In genomic region chr6:363909-364308, GRCh38 we compare ENCODE assay signal across 24 cellular contexts. TPM values are rescaled to one million over a fixed set of nuclear protein-coding genes. Genes with fewer than 3 reads are reported as not detected.
A peak's percentile ranks its signal among the peaks of the same experiment; 100 is the strongest.
DNase-seq lines count a peak whose midpoint lies in the region; ATAC-seq and TF ChIP-seq lines count a peak whose summit lies in the region.
"Had no signal": no experiment of that assay in that cellular context is flagged by ENCODE, and none has a peak within 500 bp of the region (broad histone marks: within the 10 kb centered on the region; RNA-seq: fewer than 3 reads in every experiment).

No MANE protein-coding gene starts in this region.

- no peak overlapping the region for H3K23ac ChIP-seq in trophoblast cell (ENCODE audit: low read length)

- H3K9ac ChIP-seq in BLaER1 = no peak overlapping the region
- H3K9ac ChIP-seq in trophoblast cell (ENCODE audit: low read length) = no peak overlapping the region

- no peak overlapping the region for H3K14ac ChIP-seq in trophoblast cell (ENCODE audit: low read length)

- CTCF ChIA-PET in OCI-LY7 (lab: Charles Lee; ENCODE audit: unreplicated experiment) = interaction anchor here (1.1 to 2.3 kb wide), 2 partner anchors 7 to 41 kb away, joined by 3 to 5 read pairs; no protein-coding TSS in a partner anchor
- CTCF ChIA-PET in activated CD8-positive, alpha-beta T cell treated with anti-CD3 and anti-CD28 coated beads, Interleukin-2, amount 10 ng/mL, durations not matched to agents 7 days and 5 days (lab: Charles Lee) = interaction anchor here (1.3 kb wide), 1 partner anchor 13 kb away, joined by 3 read pairs; no protein-coding TSS in a partner anchor

- H4K8ac ChIP-seq in trophoblast cell (ENCODE audit: low read depth, low read length) = no peak overlapping the region

- no peak overlapping the region for H2AK5ac ChIP-seq in trophoblast cell (ENCODE audit: low read length)

- no peaks in the 10 kb centered on the region for H3K4me1 Mint-ChIP-seq in chondrocyte (ENCODE audit: low read depth)
- no peaks in the 10 kb centered on the region for H3K4me1 Mint-ChIP-seq in activated CD8-positive, alpha-beta T cell treated with anti-CD3 and anti-CD28 coated beads, Interleukin-2, amount 10 ng/mL, durations not matched to agents 7 days and 5 days (ENCODE audit: low read depth)

- H3K79me2 ChIP-seq in OCI-LY7 (ENCODE audit: insufficient read depth, low read depth, low read length) (no peaks in the 10 kb centered on the region), trophoblast cell (ENCODE audit: control insufficient read depth, insufficient read depth, low read length, poor library complexity) (no peaks in the 10 kb centered on the region)

- WGBS in trophoblast cell (ENCODE audit: extremely low coverage, insufficient coverage, insufficient read length) = no CpG with 5 or more reads among the region's 13 CpGs

- no peak overlapping the region for H2BK120ac ChIP-seq in trophoblast cell (ENCODE audit: insufficient read depth, low read length, poor library complexity)

- H3K27me3 ChIP-seq in BLaER1 (0 out of 2 replicates have a peak, but pooled peaks cover 6% of the 10 kb centered on the region), trophoblast cell (ENCODE audit: insufficient read depth, low read length) (no peaks in the 10 kb centered on the region)

- peaks cover 3% of the 10 kb centered on the region for H3K27me3 Mint-ChIP-seq in chondrocyte (ENCODE audit: low read depth)
- H3K27me3 Mint-ChIP-seq in activated CD8-positive, alpha-beta T cell treated with anti-CD3 and anti-CD28 coated beads, Interleukin-2, amount 10 ng/mL, durations not matched to agents 7 days and 5 days (ENCODE audit: low read depth) = peaks cover 10% of the 10 kb centered on the region

- H3K4me3 ChIP-seq in BLaER1 (no peak overlapping the region), OCI-LY7 (ENCODE audit: low read depth, low read length, poor library complexity, severe bottlenecking) (peak overlapping the region; percentile 45), trophoblast cell (ENCODE audit: low read depth, low read length) (peak overlapping the region; percentile 19)
- H3K4me3 ChIP-seq: MG63, PC-9 had no signal

- H3K9me2 ChIP-seq in OCI-LY7 (ENCODE audit: insufficient read depth, low read length) = no peaks in the 10 kb centered on the region

- H2AFZ ChIP-seq in OCI-LY7 (ENCODE audit: low read length) = peak overlapping the region; percentile 5; the same call in 1 of the 2 replicates
- no peak overlapping the region for H2AFZ ChIP-seq in trophoblast cell (ENCODE audit: insufficient read depth, low read length, poor library complexity)
- H2AFZ ChIP-seq: PC-9 had no signal

- no peaks in the 10 kb centered on the region for H3K79me1 ChIP-seq in trophoblast cell (ENCODE audit: low read length)

- H3K18ac ChIP-seq in trophoblast cell (ENCODE audit: low read length) = no peak overlapping the region

- H3K9me3 ChIP-seq in BLaER1 (peaks cover 22% of the 10 kb centered on the region), OCI-LY7 (ENCODE audit: low read length) (no peaks in the 10 kb centered on the region), trophoblast cell (ENCODE audit: insufficient read depth, low read depth, low read length) (peaks cover 41% of the 10 kb centered on the region)

- no peak overlapping the region for H3K4ac ChIP-seq in trophoblast cell (ENCODE audit: low read depth, low read length)

- peaks cover 6% of the 10 kb centered on the region for H3K36me3 Mint-ChIP-seq in chondrocyte (ENCODE audit: low read depth)
- H3K36me3 Mint-ChIP-seq in activated CD8-positive, alpha-beta T cell treated with anti-CD3 and anti-CD28 coated beads, Interleukin-2, amount 10 ng/mL, durations not matched to agents 7 days and 5 days (ENCODE audit: low read depth) = no peaks in the 10 kb centered on the region

- peaks cover 46% of the 10 kb centered on the region for H3K9me3 Mint-ChIP-seq in chondrocyte (ENCODE audit: low read depth)
- peaks cover 14% of the 10 kb centered on the region for H3K9me3 Mint-ChIP-seq in activated CD8-positive, alpha-beta T cell treated with anti-CD3 and anti-CD28 coated beads, Interleukin-2, amount 10 ng/mL, durations not matched to agents 7 days and 5 days (ENCODE audit: insufficient read depth)

- no peak overlapping the region for H4K91ac ChIP-seq in trophoblast cell (ENCODE audit: low read depth, low read length)

- H4K20me1 ChIP-seq in BLaER1 = no peaks in the 10 kb centered on the region
- H4K20me1 ChIP-seq in OCI-LY7 (ENCODE audit: insufficient read depth, low read length) = no peaks in the 10 kb centered on the region

- TF ChIP-seq CTCF in OCI-LY7 (conservative IDR thresholded peaks at IDR 0.05; ENCODE audit: low read length) (no peak), chondrocyte (IDR thresholded peaks at IDR 0.05) (no peak)

- intact Hi-C loops in OCI-LY7 (cut with micrococcal nuclease; ENCODE audit: unreplicated experiment) = loop anchor here (1.0 to 2.0 kb wide), 4 partner anchors 27 to 145 kb away; partner anchors contain the start of genes DUSP22 and IRF4

- ATAC-seq in HG02852 (IDR thresholded peaks at IDR 0.05; ENCODE audit: unreplicated experiment) = no peak
- ATAC-seq in activated CD8-positive, alpha-beta T cell treated with anti-CD3 and anti-CD28 coated beads, Interleukin-2, amount 10 ng/mL, durations not matched to agents 7 days and 5 days = no peak
- ATAC-seq: SK-N-SH treated with all-trans-retinoic acid at 6 μM for 48 hours, T-cell had no signal

- no peak for DNase-seq in OCI-LY7 (ENCODE audit: low spot score)
- peak; percentile 75 for DNase-seq in chondrocyte (ENCODE audit: low spot score)
- no peak for DNase-seq in trophoblast cell
- no peak for DNase-seq in NAMALWA (ENCODE audit: low spot score)
- DNase-seq in activated CD8-positive, alpha-beta T cell treated with anti-CD3 and anti-CD28 coated beads, Interleukin-2, amount 10 ng/mL, durations not matched to agents 7 days and 5 days = no peak
- DNase-seq: EL, GF-D8, MG63, NCI-H1048, NCI-H1436 treated with DMSO at 0.1 percent for 48 hours, NCI-H1930, NCI-H2227 treated with DMSO at 0.1 percent for 48 hours, NCI-H510A, NCI-H82, PC-9, SIG-M5, T-cell had no signal

- no peak overlapping the region for H2BK5ac ChIP-seq in trophoblast cell (ENCODE audit: low read depth, low read length, poor library complexity)

- no peak overlapping the region for H4K12ac ChIP-seq in trophoblast cell (ENCODE audit: low read depth, low read length)

- no peak overlapping the region for H2BK12ac ChIP-seq in trophoblast cell (ENCODE audit: low read length)

- no peak overlapping the region for H3K4me3 Mint-ChIP-seq in chondrocyte (ENCODE audit: unreplicated experiment)
- no peak overlapping the region for H3K4me3 Mint-ChIP-seq in activated CD8-positive, alpha-beta T cell treated with anti-CD3 and anti-CD28 coated beads, Interleukin-2, amount 10 ng/mL, durations not matched to agents 7 days and 5 days
- H3K4me3 Mint-ChIP-seq: T-cell had no signal

- no peak overlapping the region for H3K27ac Mint-ChIP-seq in chondrocyte (ENCODE audit: unreplicated experiment)
- no peak overlapping the region for H3K27ac Mint-ChIP-seq in activated CD8-positive, alpha-beta T cell treated with anti-CD3 and anti-CD28 coated beads, Interleukin-2, amount 10 ng/mL, durations not matched to agents 7 days and 5 days
- H3K27ac Mint-ChIP-seq: B cell, T-cell had no signal

- H3K36me3 ChIP-seq in BLaER1 (no peaks in the 10 kb centered on the region), OCI-LY7 (ENCODE audit: insufficient read depth, low read length) (no peaks in the 10 kb centered on the region), trophoblast cell (ENCODE audit: control insufficient read depth in 1 of 2, insufficient read depth in 2 of 2, low read length in 2 of 2) (no peaks in the 10 kb centered on the region)
- H3K36me3 ChIP-seq: MG63 had no signal

- no TSS peak for BruUV-seq in OCI-LY7 (replicated peaks; lab: Mats Ljungman, UMichigan)

- POLR2A ChIA-PET in OCI-LY7 (lab: Charles Lee) = interaction anchor here (0.6 to 8.0 kb wide), 16 partner anchors 8 to 70 kb away, joined by 3 to 81 read pairs (median 6); partner anchors contain the start of gene IRF4
- POLR2A ChIA-PET in activated CD8-positive, alpha-beta T cell treated with anti-CD3 and anti-CD28 coated beads, Interleukin-2, amount 10 ng/mL, durations not matched to agents 7 days and 5 days (lab: Charles Lee) = no interaction called here

- H3K4me2 ChIP-seq in BLaER1 (0 out of 2 replicates have a peak overlapping the region, but pooled peaks have one; percentile 66), OCI-LY7 (ENCODE audit: low read length) (peak overlapping the region; percentile 69), trophoblast cell (ENCODE audit: low read length) (no peak overlapping the region)
- H3K4me2 ChIP-seq: PC-9 had no signal

- H3K27ac ChIP-seq in BLaER1 (no peak overlapping the region), OCI-LY7 (ENCODE audit: low read depth, low read length, poor library complexity, severe bottlenecking) (peak overlapping the region; percentile 95), trophoblast cell (ENCODE audit: low read depth, low read length) (no peak overlapping the region)
- H3K27ac ChIP-seq: PC-9, RWPE1 had no signal

- peaks cover 38% of the 10 kb centered on the region for H3K4me1 ChIP-seq in BLaER1
- peaks cover 94% of the 10 kb centered on the region for H3K4me1 ChIP-seq in OCI-LY7 (ENCODE audit: insufficient read depth, low read length, poor library complexity, severe bottlenecking)
- H3K4me1 ChIP-seq in trophoblast cell (ENCODE audit: control insufficient read depth in 1 of 2, insufficient read depth in 2 of 2, low read length in 2 of 2) = no peaks in the 10 kb centered on the region

RNA-seq across cellular contexts. Expression of gene IRF4, which starts 27.6 kb away (rescaled TPM):
- 143 and 189 TPM in 2 replicates for total RNA-seq in OCI-LY7 (2014; rRNA removed; shearing (Covaris generic))
- total RNA-seq in OCI-LY7 (2022) (281 and 291 TPM in 2 replicates), chondrocyte (0.05 TPM in 1 of 3 replicates, not detected in the others)
- polyA plus RNA-seq in trophoblast cell (2013) = 0.44 and 0.53 TPM in 2 replicates
- total RNA-seq in activated CD8-positive, alpha-beta T cell treated with anti-CD3 and anti-CD28 coated beads, Interleukin-2, amount 10 ng/mL, durations not matched to agents 7 days and 5 days = 10 to 100 TPM; 91.2 to 95.2 TPM
- total RNA-seq: H4, LHCN-M2, PC-9 had no signal

Comparison
In these comparisons a context has a peak if more than half of its experiments do, and no peak if none do; other contexts are left out.
1. RNA of gene IRF4, which starts 27.6 kb away (total RNA-seq): 143 to 291 TPM in OCI-LY7 and 91.2 to 95.2 TPM in activated CD8-positive, alpha-beta T cell treated with anti-CD3 and anti-CD28 coated beads, Interleukin-2, amount 10 ng/mL, durations not matched to agents 7 days and 5 days; 0.05 TPM in chondrocyte; every median in the first group is over 10 times any median in the second.